Comparison of ENCODE assay signal across 13 cellular contexts in genomic region chr7:48097511-48098231, GRCh38. TPM values are rescaled to one million over a fixed set of nuclear protein-coding genes. Genes with fewer than 3 reads are reported as not detected.
DNase-seq lines count a peak whose midpoint lies in the region; ATAC-seq and TF ChIP-seq lines count a peak whose summit lies in the region.
"Had no signal": no experiment of that assay in that cellular context is flagged by ENCODE, and none has a peak within 500 bp of the region (broad histone marks: within the 10 kb centered on the region; RNA-seq: fewer than 3 reads in every experiment).

No MANE protein-coding gene starts in this region.

- H3K79me2 ChIP-seq in hepatocyte, result no peaks in the 10 kb centered on the region

- peaks cover 80% of the 10 kb centered on the region for H3K36me3 Mint-ChIP-seq in MCF 10A (ENCODE audit: insufficient read depth, unreplicated experiment)
- H3K36me3 Mint-ChIP-seq in activated CD8-positive, alpha-beta T cell treated with anti-CD3 and anti-CD28 coated beads, Interleukin-2, amount 10 ng/mL, durations not matched to agents 7 days and 5 days (ENCODE audit: low read depth), result peaks cover 79% of the 10 kb centered on the region

- H3K4me3 Mint-ChIP-seq in MCF 10A (ENCODE audit: unreplicated experiment), result no peak overlapping the region
- H3K4me3 Mint-ChIP-seq in activated CD8-positive, alpha-beta T cell treated with anti-CD3 and anti-CD28 coated beads, Interleukin-2, amount 10 ng/mL, durations not matched to agents 7 days and 5 days, result peak overlapping the region; percentile 58

- intact Hi-C loops in MCF 10A (cut with micrococcal nuclease), result no loop called here
- intact Hi-C loops in breast epithelium (cut with DNase I; ENCODE audit: low total_unique reads), result no loop called here
- intact Hi-C loops in transverse colon (cut with DNase I; ENCODE audit: low total_unique reads), result no loop called here

- H3K9me2 ChIP-seq in hepatocyte (replicated peaks; ENCODE audit: insufficient read depth), result no peaks in the 10 kb centered on the region

- no peak for TF ChIP-seq EP300 in transverse colon (IDR thresholded peaks at IDR 0.05; ENCODE audit: low read depth)

- H3K4me1 ChIP-seq in breast epithelium, result no peaks in the 10 kb centered on the region
- H3K4me1 ChIP-seq in hepatocyte (ENCODE audit: insufficient read depth), result no peaks in the 10 kb centered on the region
- H3K4me1 ChIP-seq in transverse colon, result peaks cover 0 to 4% (median 2%) of the 10 kb centered on the region in 4 donors
- H3K4me1 ChIP-seq: BLaER1 had no signal

- no peak overlapping the region for H3K4me2 ChIP-seq in hepatocyte
- H3K4me2 ChIP-seq: BLaER1 had no signal

- WGBS in hepatocyte (ENCODE audit: low lambda C conversion rate, missing lambda C conversion rate), result 82% methylated on average over 6 of the region's 6 CpGs
- WGBS in transverse colon (ENCODE audit: low coverage in 1 of 2), 2 donors, result 64 to 70% methylated on average over 2 to 6 of the region's 6 CpGs

- no peak for DNase-seq in MCF 10A (ENCODE audit: unreplicated experiment)
- no peak for DNase-seq in breast epithelium (ENCODE audit: low spot score in 2 of 2)
- DNase-seq in activated CD8-positive, alpha-beta T cell treated with anti-CD3 and anti-CD28 coated beads, Interleukin-2, amount 10 ng/mL, durations not matched to agents 7 days and 5 days, result peak; percentile 50
- DNase-seq in hepatocyte (ENCODE audit: low spot score), result no peak
- DNase-seq in transverse colon, result no peak
- no peak for DNase-seq in NCI-H128 (lab: John Stamatoyannopoulos, UW; ENCODE audit: unreplicated experiment)
- no peak for DNase-seq in medulla oblongata (ENCODE audit: extremely low spot score)
- DNase-seq in GOT3 (lab: John Stamatoyannopoulos, UW), result no peak
- DNase-seq: NCI-H2081; SHP77 treated with DMSO at 0.1 percent for 48 hours; stimulated activated CD4-positive, alpha-beta T cell treated with anti-CD3 and anti-CD28 coated beads, Interleukin-15, amount 100 ng/mL, for 24 hours; stimulated activated naive CD4-positive, alpha-beta T cell treated with Interleukin-2 at 50 U/mL for 16 hours had no signal

- peak; percentile 59 for ATAC-seq in activated CD8-positive, alpha-beta T cell treated with anti-CD3 and anti-CD28 coated beads, Interleukin-2, amount 10 ng/mL, durations not matched to agents 7 days and 5 days

- BruUV-seq in MCF 10A (replicated peaks; lab: Mats Ljungman, UMichigan), result no TSS peak

- no peaks in the 10 kb centered on the region for H3K27me3 Mint-ChIP-seq in MCF 10A (ENCODE audit: insufficient read depth, unreplicated experiment)
- H3K27me3 Mint-ChIP-seq in activated CD8-positive, alpha-beta T cell treated with anti-CD3 and anti-CD28 coated beads, Interleukin-2, amount 10 ng/mL, durations not matched to agents 7 days and 5 days (ENCODE audit: low read depth), result no peaks in the 10 kb centered on the region

- TF ChIP-seq POLR2A in breast epithelium (IDR thresholded peaks at IDR 0.05) (no peak), transverse colon (IDR thresholded peaks at IDR 0.05) (no peak)

- H3K9me3 ChIP-seq in breast epithelium, result no peaks in the 10 kb centered on the region
- H3K9me3 ChIP-seq in hepatocyte (ENCODE audit: low read depth), result no peaks in the 10 kb centered on the region
- no peaks in the 10 kb centered on the region for H3K9me3 ChIP-seq in transverse colon
- H3K9me3 ChIP-seq: BLaER1 had no signal

- in situ Hi-C loops in transverse colon (cut with MboI; ENCODE audit: low pct_ligation_motif_present in 1 of 4, low pct_unique_long_range_greater_than_20kb in 1 of 4, low sequenced_read_pairs in 3 of 4), result no loop called here

- H3K27ac ChIP-seq in breast epithelium (peak overlapping the region in 1 of 2 donors; percentile 76), hepatocyte (peak overlapping the region; percentile 27), transverse colon (peak overlapping the region in 3 of 4 donors; percentile 22 to 39 (median 27))
- H3K27ac ChIP-seq: BLaER1 had no signal

- no peaks in the 10 kb centered on the region for H3K36me3 ChIP-seq in breast epithelium
- no peaks in the 10 kb centered on the region for H3K36me3 ChIP-seq in hepatocyte (replicated peaks; ENCODE audit: insufficient read depth, low read depth)
- H3K36me3 ChIP-seq in transverse colon, result peaks cover 0 to 25% (median 10%) of the 10 kb centered on the region in 4 donors
- H3K36me3 ChIP-seq: BLaER1 had no signal

- no peak overlapping the region for H2AFZ ChIP-seq in hepatocyte

- CTCF ChIA-PET in MCF 10A (lab: Yijun Ruan, JAX), result interaction anchor here (1.0 to 1.1 kb wide), 2 partner anchors 10 to 12 kb away, joined by 4 read pairs; no protein-coding TSS in a partner anchor
- CTCF ChIA-PET in activated CD8-positive, alpha-beta T cell treated with anti-CD3 and anti-CD28 coated beads, Interleukin-2, amount 10 ng/mL, durations not matched to agents 7 days and 5 days (lab: Charles Lee), result interaction anchor here (1.0 to 1.5 kb wide), 4 partner anchors 9 to 106 kb away, joined by 3 to 9 read pairs (median 4); no protein-coding TSS in a partner anchor

- H3K27ac Mint-ChIP-seq in MCF 10A (ENCODE audit: low read depth, unreplicated experiment), result peak overlapping the region; percentile 67
- H3K27ac Mint-ChIP-seq in activated CD8-positive, alpha-beta T cell treated with anti-CD3 and anti-CD28 coated beads, Interleukin-2, amount 10 ng/mL, durations not matched to agents 7 days and 5 days, result peak overlapping the region; percentile 92

- peaks cover 45% of the 10 kb centered on the region for H3K4me1 Mint-ChIP-seq in MCF 10A (ENCODE audit: insufficient read depth, unreplicated experiment)
- peaks cover 69% of the 10 kb centered on the region for H3K4me1 Mint-ChIP-seq in activated CD8-positive, alpha-beta T cell treated with anti-CD3 and anti-CD28 coated beads, Interleukin-2, amount 10 ng/mL, durations not matched to agents 7 days and 5 days (ENCODE audit: low read depth)

- no peaks in the 10 kb centered on the region for H3K9me3 Mint-ChIP-seq in MCF 10A (ENCODE audit: unreplicated experiment)
- no peaks in the 10 kb centered on the region for H3K9me3 Mint-ChIP-seq in activated CD8-positive, alpha-beta T cell treated with anti-CD3 and anti-CD28 coated beads, Interleukin-2, amount 10 ng/mL, durations not matched to agents 7 days and 5 days (ENCODE audit: insufficient read depth)

- H3K4me3 ChIP-seq in breast epithelium (no peak overlapping the region), hepatocyte (no peak overlapping the region), transverse colon (no peak overlapping the region)
- H3K4me3 ChIP-seq: BLaER1 had no signal

- H3K27me3 ChIP-seq in breast epithelium, result no peaks in the 10 kb centered on the region
- H3K27me3 ChIP-seq in hepatocyte, result no peaks in the 10 kb centered on the region
- no peaks in the 10 kb centered on the region for H3K27me3 ChIP-seq in transverse colon
- H3K27me3 ChIP-seq: BLaER1 had no signal

- no peaks in the 10 kb centered on the region for H4K20me1 ChIP-seq in hepatocyte (ENCODE audit: insufficient read depth, poor library complexity, severe bottlenecking)
- H4K20me1 ChIP-seq: BLaER1 had no signal

- POLR2A ChIA-PET in MCF 10A (lab: Yijun Ruan, JAX), result interaction anchor here (0.6 to 1.6 kb wide), 2 partner anchors 119 to 1103 kb away, joined by 4 read pairs; no protein-coding TSS in a partner anchor
- POLR2A ChIA-PET in activated CD8-positive, alpha-beta T cell treated with anti-CD3 and anti-CD28 coated beads, Interleukin-2, amount 10 ng/mL, durations not matched to agents 7 days and 5 days (lab: Charles Lee), result interaction anchor here (1.3 to 1.4 kb wide), 3 partner anchors 9 to 13 kb away, joined by 5 to 9 read pairs (median 6); partner anchors contain the start of gene UPP1

- TF ChIP-seq CTCF in MCF 10A (IDR thresholded peaks at IDR 0.05; ENCODE audit: unreplicated experiment) (no peak), breast epithelium (IDR thresholded peaks at IDR 0.05) (no peak), hepatocyte (IDR thresholded peaks at IDR 0.05; ENCODE audit: poor library complexity) (no peak), transverse colon (IDR thresholded peaks at IDR 0.05) (no peak)

RNA-seq across cellular contexts. Expression of gene UPP1, which starts 8.6 kb away (rescaled TPM):
- 602 and 797 TPM in 2 replicates for total RNA-seq in MCF 10A (2022)
- total RNA-seq in breast epithelium, result 10 to 100 TPM; 11.1 to 32.1 (median 19.5) TPM
- total RNA-seq in activated CD8-positive, alpha-beta T cell treated with anti-CD3 and anti-CD28 coated beads, Interleukin-2, amount 10 ng/mL, durations not matched to agents 7 days and 5 days, result 10 to 100 TPM; 60.7 to 68.4 TPM
- total RNA-seq in hepatocyte, result 12.7 and 14.6 TPM in 2 replicates
- polyA plus RNA-seq in hepatocyte, result 38.7 and 50.2 TPM in 2 replicates
- total RNA-seq in transverse colon, result 10 to 100 TPM; 31.3 to 46.8 (median 39.3) TPM
